ENCODE assay signal across 9 cellular contexts in the genomic region with DNA sequence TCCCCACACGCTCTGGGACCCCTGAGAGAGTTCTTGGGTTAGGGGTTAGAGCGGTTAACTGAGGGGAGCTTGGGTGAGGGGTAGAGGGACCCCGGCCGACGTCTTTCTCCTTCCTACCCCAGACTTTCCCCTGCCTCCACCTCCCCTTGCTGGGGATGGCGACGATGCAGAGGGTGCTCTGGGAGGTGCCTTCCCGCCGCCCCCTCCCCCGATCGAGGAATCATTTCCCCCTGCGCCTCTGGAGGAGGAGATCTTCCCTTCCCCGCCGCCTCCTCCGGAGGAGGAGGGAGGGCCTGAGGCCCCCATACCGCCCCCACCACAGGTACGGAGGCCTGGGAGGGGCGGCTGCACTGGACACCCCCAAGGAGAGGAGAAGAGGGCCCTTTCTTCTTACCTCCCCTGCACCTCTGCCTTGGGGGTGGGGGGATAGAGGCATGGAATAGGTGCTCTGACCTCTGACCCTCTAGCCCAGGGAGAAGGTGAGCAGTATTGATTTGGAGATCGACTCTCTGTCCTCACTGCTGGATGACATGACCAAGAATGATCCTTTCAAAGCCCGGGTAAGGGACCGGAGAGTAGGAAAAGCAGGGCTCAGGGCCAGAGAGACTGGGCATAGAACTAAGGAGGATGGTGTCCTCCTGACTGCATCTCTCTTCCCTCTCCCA. TPM values are rescaled to one million over a fixed set of nuclear protein-coding genes. Genes with fewer than 3 reads are reported as not detected.
DNase-seq lines count a peak whose midpoint lies in the region; ATAC-seq, FAIRE-seq and TF ChIP-seq lines count a peak whose summit lies in the region.
"Had no signal": no experiment of that assay in that cellular context is flagged by ENCODE, and none has a peak within 500 bp of the region (broad histone marks: within the 10 kb centered on the region; RNA-seq: fewer than 3 reads in every experiment).

No MANE protein-coding gene starts in this region.

- in situ Hi-C loops in IMR-90 (cut with MboI; ENCODE audit: low sequenced_read_pairs), result no loop called here

- H3K4me2 ChIP-seq in A549 (peak overlapping the region; percentile 83), IMR-90 (ENCODE audit: low read depth, low read length) (peak overlapping the region; percentile 93)

- H2BK5ac ChIP-seq in IMR-90 (ENCODE audit: low read depth, low read length, poor library complexity, severe bottlenecking), result peak overlapping the region; percentile 77

- TF ChIP-seq POLR2A in A549 (IDR thresholded peaks at IDR 0.05; ENCODE audit: low read length) (no peak), IMR-90 (IDR thresholded peaks at IDR 0.05; ENCODE audit: low read depth, low read length) (no peak)

- H3K4me3 ChIP-seq in A549, result peak overlapping the region; percentile 100
- H3K4me3 ChIP-seq in IMR-90 (ENCODE audit: insufficient read depth, low read depth, low read length), result peak overlapping the region; percentile 68
- H3K4me3 ChIP-seq in choroid plexus epithelial cell (ENCODE audit: low read depth, low read length), result peak overlapping the region; percentile 86
- peak overlapping the region; percentile 78 for H3K4me3 ChIP-seq in mucosa of stomach (ENCODE audit: low read length)

- TF ChIP-seq EP300 in A549 (IDR thresholded peaks at IDR 0.05), result no peak

- peak overlapping the region; percentile 90 for H3K4ac ChIP-seq in IMR-90 (ENCODE audit: low read depth, low read length)

- H2BK15ac ChIP-seq in IMR-90 (ENCODE audit: low read depth, low read length), result no peak overlapping the region

- H3K18ac ChIP-seq in IMR-90 (ENCODE audit: low read depth, low read length), result peak overlapping the region; percentile 34; the same call in 1 of the 2 replicates

- dilution Hi-C loops in IMR-90 (cut with HindIII; ENCODE audit: low sequenced_read_pairs, unreplicated experiment), result no loop called here

- CTCF ChIA-PET in A549 (lab: Yijun Ruan, JAX), result interaction anchor here (0.9 to 3.0 kb wide), 3 partner anchors 20 to 141 kb away, joined by 3 to 24 read pairs (median 18); no protein-coding TSS in a partner anchor
- CTCF ChIA-PET in IMR-90 (lab: Yijun Ruan, JAX), result no interaction called here

- H3K9ac ChIP-seq in IMR-90 (ENCODE audit: low read depth, low read length), result peak overlapping the region; percentile 97
- peak overlapping the region; percentile 100 for H3K9ac ChIP-seq in mucosa of stomach (ENCODE audit: low read length)

- TF ChIP-seq CTCF in A549 (IDR thresholded peaks at IDR 0.05) (no peak), IMR-90 (conservative IDR thresholded peaks at IDR 0.05; ENCODE audit: low read depth, low read length) (no peak), choroid plexus epithelial cell (conservative IDR thresholded peaks at IDR 0.05; ENCODE audit: low read depth, low read length) (no peak)

- H2AK5ac ChIP-seq in IMR-90 (ENCODE audit: low read depth, low read length), result peak overlapping the region; percentile 54

- ATAC-seq in A549 (no peak), IMR-90 (ENCODE audit: low read depth) (no peak)

- H2AFZ ChIP-seq in IMR-90 (replicated peaks; ENCODE audit: low read length, poor library complexity), result peak overlapping the region; percentile 73

- 0 out of 2 replicates have a peak overlapping the region, but pooled peaks have one; percentile 5 for H2BK120ac ChIP-seq in IMR-90 (ENCODE audit: low read depth, low read length)

- H3K27me3 ChIP-seq in IMR-90 (ENCODE audit: control insufficient read depth, insufficient read depth, low read length) (no peaks in the 10 kb centered on the region), mucosa of stomach (ENCODE audit: control insufficient read depth, insufficient read depth, low read length) (no peaks in the 10 kb centered on the region)

- no TSS peak for BruUV-seq in IMR-90 (replicated peaks; lab: Mats Ljungman, UMichigan)

- H3K9me1 ChIP-seq in IMR-90 (ENCODE audit: insufficient read depth, low read length), result peaks cover 28% of the 10 kb centered on the region

- no peak for FAIRE-seq in A549 (lab: Jason Lieb, UNC)
- FAIRE-seq: colon had no signal

- intact Hi-C loops in IMR-90 (cut with micrococcal nuclease), result loop anchor here (5.0 kb wide), 2 partner anchors 140 to 820 kb away; no protein-coding TSS in a partner anchor

- no peak overlapping the region for H2BK20ac ChIP-seq in IMR-90 (ENCODE audit: low read depth, low read length)

- H3K23ac ChIP-seq in IMR-90 (ENCODE audit: low read depth, low read length), result peak overlapping the region; percentile 91

- peak overlapping the region; percentile 97 for H2AK9ac ChIP-seq in IMR-90 (replicated peaks; ENCODE audit: low read depth, low read length, poor library complexity)

- peaks cover 46% of the 10 kb centered on the region for H3K36me3 ChIP-seq in IMR-90 (ENCODE audit: control insufficient read depth, insufficient read depth, low read length)
- H3K36me3 ChIP-seq in mucosa of stomach (ENCODE audit: control insufficient read depth, insufficient read depth, low read length), result no peaks in the 10 kb centered on the region

- peaks cover 55% of the 10 kb centered on the region for H4K20me1 ChIP-seq in IMR-90 (ENCODE audit: insufficient read depth, low read length)

- H3K9me3 ChIP-seq in A549 (no peaks in the 10 kb centered on the region), IMR-90 (ENCODE audit: control insufficient read depth, insufficient read depth, low read length) (no peaks in the 10 kb centered on the region), mucosa of stomach (ENCODE audit: control insufficient read depth, low read length) (no peaks in the 10 kb centered on the region)

- TF ChIP-seq RAD21 in A549 (conservative IDR thresholded peaks at IDR 0.05 in 1 of 2, IDR thresholded peaks at IDR 0.05 in 1 of 2), result no peak
- no peak for TF ChIP-seq RAD21 in IMR-90 (IDR thresholded peaks at IDR 0.05; ENCODE audit: low read length)

- H3K4me1 ChIP-seq in A549 (peaks cover 50% of the 10 kb centered on the region), IMR-90 (ENCODE audit: control insufficient read depth, insufficient read depth, low read length) (peaks cover 33% of the 10 kb centered on the region), mucosa of stomach (ENCODE audit: control insufficient read depth, insufficient read depth, low read length) (peaks cover 27% of the 10 kb centered on the region)

- peaks cover 16 to 60% of the 10 kb centered on the region in 2 experiments for H3K79me1 ChIP-seq in IMR-90 (ENCODE audit: low read depth in 1 of 2, low read length in 2 of 2)

- DNase-seq in A549 (ENCODE audit: low read depth in 1 of 2, low spot score in 1 of 2) (no peak), IMR-90 (no peak), choroid plexus epithelial cell (ENCODE audit: low read depth) (no peak), H4 (ENCODE audit: low spot score) (no peak), retina (no peak), hippocampal formation (lab: John Stamatoyannopoulos, UW) (no peak), DMS 273 (lab: John Stamatoyannopoulos, UW; ENCODE audit: unreplicated experiment) (no peak)

- H4K8ac ChIP-seq in IMR-90 (ENCODE audit: low read depth in 2 of 2, low read length in 2 of 2), result peak overlapping the region; percentile 66 to 71; a peak in 3 of 4 replicates

- H3K27ac ChIP-seq in A549 (peak overlapping the region; percentile 99 to 100), IMR-90 (ENCODE audit: insufficient read depth, low read length) (peak overlapping the region; percentile 100)

- H3K56ac ChIP-seq in IMR-90 (ENCODE audit: extremely low read depth, insufficient read depth, low read length), result peak overlapping the region; percentile 93

- POLR2A ChIA-PET in A549 (lab: Yijun Ruan, JAX) (interaction anchor here (0.6 kb wide), 1 partner anchor 10 kb away, joined by 3 read pairs; no protein-coding TSS in a partner anchor), IMR-90 (lab: Charles Lee; ENCODE audit: unreplicated experiment) (no interaction called here)

- WGBS in A549 (ENCODE audit: missing lambda C conversion rate), result 68% methylated on average over 3 of the region's 21 CpGs
- no CpG with 5 or more reads among the region's 21 CpGs for WGBS in IMR-90 (ENCODE audit: extremely low coverage in 2 of 2, insufficient read length in 1 of 2), 2 experiments

- H4K5ac ChIP-seq in IMR-90 (ENCODE audit: low read depth, low read length), result peak overlapping the region; percentile 13; the same call in 1 of the 2 replicates

- peak overlapping the region; percentile 83 for H4K91ac ChIP-seq in IMR-90 (ENCODE audit: insufficient read depth, low read depth, low read length)

- peak overlapping the region; percentile 97 for H3K14ac ChIP-seq in IMR-90 (replicated peaks; ENCODE audit: low read depth, low read length)

RNA-seq across cellular contexts. Expression of gene ZYX, which starts 1.1 kb away (rescaled TPM):
- polyA plus RNA-seq in A549 (2011; rRNA removed) (13.3 and 24.5 TPM in 2 replicates), A549 (2017; fragmentation: RNase III; extraction: RNeasy Plus Mini Kit Qiagen cat#74134 plus additional on column Dnase treatment) (109 to 124 TPM (median 119 TPM) in 3 replicates), IMR-90 (2012; rRNA removed) (291 and 334 TPM in 2 replicates)
- 89.4 and 115 TPM in 2 replicates for polyA plus RNA-seq in A549 (2012; cell fraction: cytosol; rRNA removed)
- 182 and 185 TPM in 2 replicates for polyA plus RNA-seq in A549 (2012; cell fraction: nucleus; rRNA removed)
- polyA minus RNA-seq in A549 (2011; rRNA and poly(A)+ RNA removed), result 37.2 and 58.9 TPM in 2 replicates
- total RNA-seq in IMR-90 (2012; rRNA removed), result 22.6 and 25.0 TPM in 2 replicates
- polyA plus RNA-seq in IMR-90 (2012; cell fraction: cytosol; rRNA removed), result 247 and 450 TPM in 2 replicates
- 390 and 724 TPM in 2 replicates for polyA plus RNA-seq in IMR-90 (2012; cell fraction: nucleus; rRNA removed; ENCODE audit: low replicate concordance)
- 31.2 and 43.3 TPM in 2 replicates for total RNA-seq in H4 (2014; rRNA removed; shearing (Covaris generic))

RNA-seq across cellular contexts. Expression of gene FAM131B, which starts 19.7 kb away (rescaled TPM):
- polyA plus RNA-seq in A549 (2011; rRNA removed), result 0.52 and 0.78 TPM in 2 replicates
- polyA plus RNA-seq in A549 (2012; cell fraction: cytosol; rRNA removed), result 0.15 and 0.18 TPM in 2 replicates
- polyA plus RNA-seq in A549 (2012; cell fraction: nucleus; rRNA removed), result 0.19 and 0.50 TPM in 2 replicates
- polyA plus RNA-seq in A549 (2017; fragmentation: RNase III; extraction: RNeasy Plus Mini Kit Qiagen cat#74134 plus additional on column Dnase treatment), result 0.16 to 0.32 TPM (median 0.19 TPM) in 3 replicates
- 0.83 and 1.3 TPM in 2 replicates for polyA minus RNA-seq in A549 (2011; rRNA and poly(A)+ RNA removed)
- total RNA-seq in IMR-90 (2012; rRNA removed), result 2.5 and 3.4 TPM in 2 replicates
- polyA plus RNA-seq in IMR-90 (2012; rRNA removed), result 3.7 and 4.3 TPM in 2 replicates
- 2.4 and 3.9 TPM in 2 replicates for polyA plus RNA-seq in IMR-90 (2012; cell fraction: cytosol; rRNA removed)
- 4.2 and 4.6 TPM in 2 replicates for polyA plus RNA-seq in IMR-90 (2012; cell fraction: nucleus; rRNA removed; ENCODE audit: low replicate concordance)
- total RNA-seq in H4 (2014; rRNA removed; shearing (Covaris generic)), result 2.0 and 3.1 TPM in 2 replicates

RNA-seq across cellular contexts. Expression of gene EPHA1, which starts 26.4 kb away (rescaled TPM):
- polyA plus RNA-seq in A549 (2011; rRNA removed) (not detected in 2 replicates), A549 (2017; fragmentation: RNase III; extraction: RNeasy Plus Mini Kit Qiagen cat#74134 plus additional on column Dnase treatment) (not detected in 3 replicates), IMR-90 (2012; rRNA removed) (0.10 TPM in 1 of 2 replicates, not detected in the other)
- polyA plus RNA-seq in A549 (2012; cell fraction: cytosol; rRNA removed), result not detected in 2 replicates
- not detected in 2 replicates for polyA plus RNA-seq in A549 (2012; cell fraction: nucleus; rRNA removed)
- not detected in 2 replicates for polyA minus RNA-seq in A549 (2011; rRNA and poly(A)+ RNA removed)
- not detected in 2 replicates for total RNA-seq in IMR-90 (2012; rRNA removed)
- polyA plus RNA-seq in IMR-90 (2012; cell fraction: cytosol; rRNA removed), result 0.04 TPM in 1 of 2 replicates, not detected in the other
- polyA plus RNA-seq in IMR-90 (2012; cell fraction: nucleus; rRNA removed; ENCODE audit: low replicate concordance), result 0.04 and 0.11 TPM in 2 replicates
- total RNA-seq in H4 (2014; rRNA removed; shearing (Covaris generic)), result not detected in 2 replicates
